Comparison of ENCODE assay signal across 8 cellular contexts in genomic region chr16:57485916-57486857, GRCh38. TPM values are rescaled to one million over a fixed set of nuclear protein-coding genes. Genes with fewer than 3 reads are reported as not detected.
DNase-seq lines count a peak whose midpoint lies in the region; ATAC-seq and TF ChIP-seq lines count a peak whose summit lies in the region.

TSS of gene DOK4 (minus strand) at chr16:57486493. CDS start at chr16:57479507, 6,986 bp downstream.

- intact Hi-C loops in lower leg skin (cut with DNase I; ENCODE audit: low total_unique reads): no loop called here

- TF ChIP-seq CTCF in lower leg skin (IDR thresholded peaks at IDR 0.05): no peak

- peak within 1 kb of the TSS; percentile 67 for H3K4me3 ChIP-seq in lower leg skin (ENCODE audit: low read depth, poor library complexity, severe bottlenecking)

- DNase-seq in NCI-H526 (lab: John Stamatoyannopoulos, UW) (peak; percentile 4 to 80), NCI-H526 treated with DMSO at 0.1 percent for 48 hours (lab: John Stamatoyannopoulos, UW) (no peak), NCI-H2227 treated with DMSO at 0.1 percent for 48 hours (lab: John Stamatoyannopoulos, UW) (peak; percentile 42), dermis microvascular lymphatic vessel endothelial cell (ENCODE audit: low read depth in 2 of 2) (peak in 1 of 2 donors; percentile 73), lower leg skin (ENCODE audit: low spot score in 2 of 2) (peak; percentile 68 to 96)
- DNase-seq in activated CD4-positive, alpha-beta T cell treated with anti-CD3 and anti-CD28 coated beads, Interleukin-2, amount 50 U/mL, for 48 hours: peak; percentile 87 to 88
- DNase-seq in stimulated activated CD4-positive, alpha-beta T cell treated with anti-CD3 and anti-CD28 coated beads, Interleukin-4, amount 100 ng/mL, for 4 hours: peak; percentile 74 to 87

- no peak for TF ChIP-seq POLR2A in lower leg skin (IDR thresholded peaks at IDR 0.05)

- WGBS in lower leg skin, 2 donors: 1 to 3% methylated on average over 31 to 62 of the region's 73 CpGs

- ATAC-seq in HG02885 (IDR thresholded peaks at IDR 0.05; ENCODE audit: poor library complexity, unreplicated experiment): peak; percentile 92

RNA-seq across cellular contexts. Expression of gene DOK4, which starts in this region (rescaled TPM):
- total RNA-seq in dermis microvascular lymphatic vessel endothelial cell (17.2 and 19.8 TPM in 2 replicates), lower leg skin (10 to 100 TPM; 38.9 to 60.5 (median 44.6) TPM)
